ENCODE assay signal across 23 cellular contexts in the genomic region with DNA sequence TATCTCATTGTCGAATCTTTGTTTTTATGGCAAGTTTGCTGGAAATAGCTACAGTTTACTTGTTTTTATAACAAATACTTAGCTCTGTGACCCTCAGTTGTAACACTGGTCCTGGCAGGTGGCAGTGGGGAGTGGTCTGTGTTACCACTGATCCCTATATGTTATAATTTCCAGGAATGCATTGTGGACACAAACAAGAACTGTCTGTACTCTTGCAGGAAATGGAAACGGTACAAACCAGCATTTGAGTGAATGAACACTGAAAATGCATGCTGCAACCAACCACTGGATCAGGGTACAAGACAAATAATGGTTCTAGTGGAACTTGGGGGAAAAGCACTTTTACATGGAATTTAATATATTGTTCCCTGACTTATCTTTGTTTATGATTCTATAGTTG.
DNase-seq lines count a peak whose midpoint lies in the region; ATAC-seq, FAIRE-seq and TF ChIP-seq lines count a peak whose summit lies in the region.
"Had no signal": no experiment of that assay in that cellular context is flagged by ENCODE, and none has a peak within 500 bp of the region (broad histone marks: within the 10 kb centered on the region; RNA-seq: fewer than 3 reads in every experiment).

No MANE protein-coding gene starts in this region.

- no peak for ATAC-seq in HepG2
- no peak for ATAC-seq in right lobe of liver
- ATAC-seq: A549, GM12878 had no signal

- DNase-seq in HepG2 (ENCODE audit: low spot score) (no peak), right lobe of liver (no peak), dermis blood vessel endothelial cell (peak; percentile 29), BE2C (no peak), DMS114 treated with DMSO at 0.1 percent for 48 hours (lab: John Stamatoyannopoulos, UW; ENCODE audit: unreplicated experiment) (no peak)
- DNase-seq: AML-193; C1 segment of cervical spinal cord; CD4-positive, alpha-beta memory T cell; CD4-positive, CD25-positive, alpha-beta regulatory T cell; CD8-positive, alpha-beta memory T cell; COR-L47; DMS153; DMS53; DMS79; DND-41; EL; GDM1 had no signal

- intact Hi-C loops in HepG2 (cut with micrococcal nuclease; ENCODE audit: unreplicated experiment) (no loop called here), right lobe of liver (cut with DNase I) (no loop called here)

- CTCF ChIA-PET in HepG2 (lab: Yijun Ruan, JAX; ENCODE audit: low intra/inter-chr PET ratio, low total read pairs) = no interaction called here

- H3K79me2 ChIP-seq in HepG2 (ENCODE audit: insufficient read depth, low read length) = no peaks in the 10 kb centered on the region

- H3K4me3 ChIP-seq in HepG2 (replicated peaks in 1 of 3; ENCODE audit: insufficient read depth in 1 of 3, low read depth in 2 of 3, low read length in 3 of 3) = no peak overlapping the region
- no peak overlapping the region for H3K4me3 ChIP-seq in right lobe of liver
- no peak overlapping the region for H3K4me3 ChIP-seq in BE2C (ENCODE audit: low read depth, low read length)
- H3K4me3 ChIP-seq: A549, BLaER1, GM12878 had no signal

- H3K9ac ChIP-seq in HepG2 (ENCODE audit: insufficient read depth, low read depth, low read length) = no peak overlapping the region
- H3K9ac ChIP-seq: BLaER1 had no signal

- no peak for FAIRE-seq in HepG2 (lab: Jason Lieb, UNC)
- FAIRE-seq: A549, GM12892, GM18507 had no signal

- in situ Hi-C loops in HepG2 (cut with HindIII; ENCODE audit: extremely low pct_ligation_motif_present, low pct_unique_long_range_greater_than_20kb) = loop anchor here (10.0 kb wide), 1 partner anchor 551 kb away; no protein-coding TSS in a partner anchor

- POLR2A ChIA-PET in HepG2 (lab: Yijun Ruan, JAX) = no interaction called here

- H4K20me1 ChIP-seq in HepG2 (ENCODE audit: insufficient read depth, low read length) = no peaks in the 10 kb centered on the region
- H4K20me1 ChIP-seq: BLaER1 had no signal

- H2AFZ ChIP-seq in HepG2 (ENCODE audit: low read length) = peak overlapping the region; percentile 42

- BruUV-seq in HepG2 (replicated peaks; lab: Mats Ljungman, UMichigan) = no TSS peak

- WGBS in HepG2 (ENCODE audit: low lambda C conversion rate) = 2% methylated on average over 2 of the region's 2 CpGs
- 51% methylated on average over 2 of the region's 2 CpGs for WGBS in right lobe of liver (ENCODE audit: insufficient coverage, low coverage, low lambda C conversion rate, missing lambda C conversion rate)

- no peak overlapping the region for H3K4me2 ChIP-seq in HepG2 (ENCODE audit: low read depth, low read length)
- H3K4me2 ChIP-seq: A549, BLaER1 had no signal

- H3K27me3 ChIP-seq in HepG2 (ENCODE audit: control insufficient read depth in 1 of 2, insufficient read depth in 2 of 2, low read length in 2 of 2) (no peaks in the 10 kb centered on the region), right lobe of liver (no peaks in the 10 kb centered on the region), BE2C (no peaks in the 10 kb centered on the region)
- H3K27me3 ChIP-seq: BLaER1 had no signal

- no peaks in the 10 kb centered on the region for H3K4me1 ChIP-seq in HepG2 (ENCODE audit: insufficient read depth, low read length)
- no peaks in the 10 kb centered on the region for H3K4me1 ChIP-seq in right lobe of liver
- no peaks in the 10 kb centered on the region for H3K4me1 ChIP-seq in BE2C
- H3K4me1 ChIP-seq: A549, BLaER1 had no signal

- H3K27ac ChIP-seq in HepG2 (ENCODE audit: extremely low read length, insufficient read depth, low read length) = no peak overlapping the region
- no peak overlapping the region for H3K27ac ChIP-seq in right lobe of liver
- H3K27ac ChIP-seq: 22Rv1, A549, BLaER1 had no signal

- no peak for TF ChIP-seq POLR2A in HepG2 (IDR thresholded peaks at IDR 0.05; ENCODE audit: insufficient read depth in 1 of 2, low read depth in 2 of 2, low read length in 2 of 2)
- no peak for TF ChIP-seq POLR2A in right lobe of liver (IDR thresholded peaks at IDR 0.05)

- no peak for TF ChIP-seq RAD21 in HepG2 (CRISPR knock-in tag; IDR thresholded peaks at IDR 0.05)

- TF ChIP-seq EP300 in HepG2 (IDR thresholded peaks at IDR 0.05; ENCODE audit: low read depth in 2 of 2, low read length in 2 of 2) (no peak), HepG2 (CRISPR knock-in tag; IDR thresholded peaks at IDR 0.05; ENCODE audit: borderline replicate concordance) (no peak)

- no peak for TF ChIP-seq CTCF in HepG2 (CRISPR knock-in tag; IDR thresholded peaks at IDR 0.05)
- TF ChIP-seq CTCF in right lobe of liver (IDR thresholded peaks at IDR 0.05) = no peak
- TF ChIP-seq CTCF in BE2C (IDR thresholded peaks at IDR 0.05; ENCODE audit: low read depth, low read length) = no peak

- H3K36me3 ChIP-seq in HepG2 (replicated peaks in 1 of 2; ENCODE audit: control insufficient read depth in 1 of 2, insufficient read depth in 2 of 2, low read length in 2 of 2) (no peaks in the 10 kb centered on the region), right lobe of liver (no peaks in the 10 kb centered on the region), BE2C (no peaks in the 10 kb centered on the region)
- H3K36me3 ChIP-seq: BLaER1 had no signal

- H3K9me3 ChIP-seq in HepG2 (ENCODE audit: low read length) (0 out of 2 replicates have a peak, but pooled peaks cover 4% of the 10 kb centered on the region), right lobe of liver (no peaks in the 10 kb centered on the region), BE2C (no peaks in the 10 kb centered on the region)
- H3K9me3 ChIP-seq: BLaER1 had no signal

TF ChIP-seq in HepG2, 621 proteins besides CTCF, POLR2A, EP300 and RAD21:
- TF ChIP-seq GABPB1 (CRISPR knock-in tag; IDR thresholded peaks at IDR 0.05) (no peak), HOXA9 (CRISPR knock-in tag; IDR thresholded peaks at IDR 0.05; ENCODE audit: borderline replicate concordance) (no peak)
- TF ChIP-seq, protein P1, sequence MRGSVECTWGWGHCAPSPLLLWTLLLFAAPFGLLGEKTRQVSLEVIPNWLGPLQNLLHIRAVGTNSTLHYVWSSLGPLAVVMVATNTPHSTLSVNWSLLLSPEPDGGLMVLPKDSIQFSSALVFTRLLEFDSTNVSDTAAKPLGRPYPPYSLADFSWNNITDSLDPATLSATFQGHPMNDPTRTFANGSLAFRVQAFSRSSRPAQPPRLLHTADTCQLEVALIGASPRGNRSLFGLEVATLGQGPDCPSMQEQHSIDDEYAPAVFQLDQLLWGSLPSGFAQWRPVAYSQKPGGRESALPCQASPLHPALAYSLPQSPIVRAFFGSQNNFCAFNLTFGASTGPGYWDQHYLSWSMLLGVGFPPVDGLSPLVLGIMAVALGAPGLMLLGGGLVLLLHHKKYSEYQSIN (CRISPR knock-in tag; IDR thresholded peaks at IDR 0.05; ENCODE audit: borderline replicate concordance) = no peak
- TF ChIP-seq, protein P2, sequence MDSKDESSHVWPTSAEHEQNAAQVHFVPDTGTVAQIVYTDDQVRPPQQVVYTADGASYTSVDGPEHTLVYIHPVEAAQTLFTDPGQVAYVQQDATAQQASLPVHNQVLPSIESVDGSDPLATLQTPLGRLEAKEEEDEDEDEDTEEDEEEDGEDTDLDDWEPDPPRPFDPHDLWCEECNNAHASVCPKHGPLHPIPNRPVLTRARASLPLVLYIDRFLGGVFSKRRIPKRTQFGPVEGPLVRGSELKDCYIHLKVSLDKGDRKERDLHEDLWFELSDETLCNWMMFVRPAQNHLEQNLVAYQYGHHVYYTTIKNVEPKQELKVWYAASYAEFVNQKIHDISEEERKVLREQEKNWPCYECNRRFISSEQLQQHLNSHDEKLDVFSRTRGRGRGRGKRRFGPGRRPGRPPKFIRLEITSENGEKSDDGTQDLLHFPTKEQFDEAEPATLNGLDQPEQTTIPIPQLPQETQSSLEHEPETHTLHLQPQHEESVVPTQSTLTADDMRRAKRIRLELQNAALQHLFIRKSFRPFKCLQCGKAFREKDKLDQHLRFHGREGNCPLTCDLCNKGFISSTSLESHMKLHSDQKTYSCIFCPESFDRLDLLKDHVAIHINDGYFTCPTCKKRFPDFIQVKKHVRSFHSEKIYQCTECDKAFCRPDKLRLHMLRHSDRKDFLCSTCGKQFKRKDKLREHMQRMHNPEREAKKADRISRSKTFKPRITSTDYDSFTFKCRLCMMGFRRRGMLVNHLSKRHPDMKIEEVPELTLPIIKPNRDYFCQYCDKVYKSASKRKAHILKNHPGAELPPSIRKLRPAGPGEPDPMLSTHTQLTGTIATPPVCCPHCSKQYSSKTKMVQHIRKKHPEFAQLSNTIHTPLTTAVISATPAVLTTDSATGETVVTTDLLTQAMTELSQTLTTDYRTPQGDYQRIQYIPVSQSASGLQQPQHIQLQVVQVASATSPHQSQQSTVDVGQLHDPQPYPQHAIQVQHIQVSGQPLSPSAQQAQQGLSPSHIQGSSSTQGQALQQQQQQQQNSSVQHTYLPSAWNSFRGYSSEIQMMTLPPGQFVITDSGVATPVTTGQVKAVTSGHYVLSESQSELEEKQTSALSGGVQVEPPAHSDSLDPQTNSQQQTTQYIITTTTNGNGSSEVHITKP (CRISPR knock-in tag; IDR thresholded peaks at IDR 0.05; ENCODE audit: low read depth) = no peak
- TF ChIP-seq, protein P3, sequence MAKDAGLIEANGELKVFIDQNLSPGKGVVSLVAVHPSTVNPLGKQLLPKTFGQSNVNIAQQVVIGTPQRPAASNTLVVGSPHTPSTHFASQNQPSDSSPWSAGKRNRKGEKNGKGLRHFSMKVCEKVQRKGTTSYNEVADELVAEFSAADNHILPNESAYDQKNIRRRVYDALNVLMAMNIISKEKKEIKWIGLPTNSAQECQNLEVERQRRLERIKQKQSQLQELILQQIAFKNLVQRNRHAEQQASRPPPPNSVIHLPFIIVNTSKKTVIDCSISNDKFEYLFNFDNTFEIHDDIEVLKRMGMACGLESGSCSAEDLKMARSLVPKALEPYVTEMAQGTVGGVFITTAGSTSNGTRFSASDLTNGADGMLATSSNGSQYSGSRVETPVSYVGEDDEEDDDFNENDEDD (CRISPR knock-in tag; IDR thresholded peaks at IDR 0.05; ENCODE audit: borderline replicate concordance) = no peak
